ENCODE assay signal across 27 cellular contexts in the genomic region with DNA sequence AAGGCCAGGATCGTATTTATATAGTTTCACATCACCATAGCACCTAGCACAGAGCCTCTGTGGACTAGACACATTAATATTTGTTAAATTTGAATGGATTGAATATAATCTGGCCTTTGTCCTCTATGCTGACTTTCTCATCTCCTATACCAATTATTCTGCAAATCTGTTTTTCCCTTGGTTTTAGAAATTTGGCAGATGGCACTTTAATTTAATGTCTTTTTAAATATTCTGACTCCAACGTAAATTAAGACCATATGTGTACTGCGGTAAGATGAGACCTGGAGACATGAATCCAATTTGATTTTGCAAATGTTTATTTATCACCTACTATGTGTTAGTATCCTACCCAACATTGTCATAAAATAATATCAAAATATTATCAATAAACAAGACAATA.
"Had no signal": no experiment of that assay in that cellular context is flagged by ENCODE, and none has a peak within 500 bp of the region (broad histone marks: within the 10 kb centered on the region; RNA-seq: fewer than 3 reads in every experiment).

No MANE protein-coding gene starts in this region.

- H3K4me2 ChIP-seq: KMS-11 had no signal

- DNase-seq: activated CD4-positive, alpha-beta T cell treated with anti-CD3 and anti-CD28 coated beads, Interleukin-2, amount 10 ng/mL, durations not matched to agents 24 days and 14 days; activated CD4-positive, alpha-beta T cell treated with anti-CD3 and anti-CD28 coated beads, Interleukin-2, amount 50 U/mL, for 4 hours; activated CD8-positive, alpha-beta T cell treated with anti-CD3 and anti-CD28 coated beads for 36 hours; activated gamma-delta T cell treated with Interleukin-2 at 50 U/mL for 16 hours; activated naive CD4-positive, alpha-beta T cell treated with anti-CD3 and anti-CD28 coated beads for 36 hours; activated naive CD8-positive, alpha-beta T cell treated with anti-CD3 and anti-CD28 coated beads, Interleukin-2, amount 50 U/mL, for 24 hours; activated T-cell treated with anti-CD3 and anti-CD28 coated beads, Interleukin-2, amount 50 U/mL, for 24 hours; anterior cingulate cortex; brain microvascular endothelial cell; central memory CD4-positive, alpha-beta T cell; MM.1S; MV-4-11; NCI-H1092; NCI-H1436 treated with DMSO at 0.1 percent for 48 hours; NCI-H187 treated with DMSO at 0.1 percent for 48 hours; NCI-H2081; NCI-H510A treated with DMSO at 0.1 percent for 48 hours; NK-92 treated with Interleukin-12 subunit alpha and Interleukin-12 subunit beta, amount 100 ng/mL, for 24 hours; PC-3; Peyer's patch; RPMI8226; SHP77 treated with DMSO at 0.1 percent for 48 hours had no signal

- H3K4me3 Mint-ChIP-seq: activated CD4-positive, alpha-beta T cell treated with anti-CD3 and anti-CD28 coated beads, Interleukin-2, amount 10 ng/mL, durations not matched to agents 24 days and 14 days; activated CD8-positive, alpha-beta T cell treated with anti-CD3 and anti-CD28 coated beads for 36 hours; activated naive CD4-positive, alpha-beta T cell treated with anti-CD3 and anti-CD28 coated beads for 36 hours; activated naive CD8-positive, alpha-beta T cell; activated naive CD8-positive, alpha-beta T cell treated with anti-CD3 and anti-CD28 coated beads, Interleukin-2, amount 50 U/mL, for 24 hours; activated T-cell treated with anti-CD3 and anti-CD28 coated beads, Interleukin-2, amount 50 U/mL, for 24 hours; T-helper 2 cell treated with Interferon-gamma antibody and Interleukin-4, amounts not matched to agents 5 μg/mL and 100 μg/mL, for 36 hours had no signal

- H3K4me3 ChIP-seq: Peyer's patch, SJSA1 had no signal

- H3K27me3 ChIP-seq: brain microvascular endothelial cell, Peyer's patch, SJSA1 had no signal

- ATAC-seq: activated CD8-positive, alpha-beta T cell treated with anti-CD3 and anti-CD28 coated beads for 36 hours; activated naive CD8-positive, alpha-beta T cell treated with anti-CD3 and anti-CD28 coated beads, Interleukin-2, amount 50 U/mL, for 24 hours; PC-3 had no signal

- H3K36me3 Mint-ChIP-seq: activated naive CD8-positive, alpha-beta T cell had no signal

- H3K27ac ChIP-seq: brain microvascular endothelial cell, KMS-11, Peyer's patch, SJSA1 had no signal

- H3K4me1 ChIP-seq: Peyer's patch, SJSA1 had no signal

- H3K27me3 Mint-ChIP-seq: activated CD4-positive, alpha-beta T cell treated with anti-CD3 and anti-CD28 coated beads, Interleukin-2, amount 10 ng/mL, durations not matched to agents 24 days and 14 days; activated CD8-positive, alpha-beta T cell treated with anti-CD3 and anti-CD28 coated beads for 36 hours; activated naive CD8-positive, alpha-beta T cell; activated naive CD8-positive, alpha-beta T cell treated with anti-CD3 and anti-CD28 coated beads, Interleukin-2, amount 50 U/mL, for 24 hours; activated T-cell treated with anti-CD3 and anti-CD28 coated beads, Interleukin-2, amount 50 U/mL, for 24 hours had no signal

- H3K9ac ChIP-seq: KMS-11 had no signal

- H3K36me3 ChIP-seq: brain microvascular endothelial cell, Peyer's patch, SJSA1 had no signal

- H3K4me1 Mint-ChIP-seq: activated CD4-positive, alpha-beta T cell treated with anti-CD3 and anti-CD28 coated beads, Interleukin-2, amount 10 ng/mL, durations not matched to agents 24 days and 14 days; activated naive CD8-positive, alpha-beta T cell treated with anti-CD3 and anti-CD28 coated beads, Interleukin-2, amount 50 U/mL, for 24 hours had no signal

- H3K9me3 ChIP-seq: Peyer's patch, SJSA1 had no signal

- H3K27ac Mint-ChIP-seq: activated CD4-positive, alpha-beta T cell treated with anti-CD3 and anti-CD28 coated beads, Interleukin-2, amount 10 ng/mL, durations not matched to agents 24 days and 14 days; activated CD8-positive, alpha-beta T cell treated with anti-CD3 and anti-CD28 coated beads for 36 hours; activated naive CD4-positive, alpha-beta T cell treated with anti-CD3 and anti-CD28 coated beads for 36 hours; activated naive CD8-positive, alpha-beta T cell; activated naive CD8-positive, alpha-beta T cell treated with anti-CD3 and anti-CD28 coated beads, Interleukin-2, amount 50 U/mL, for 24 hours; activated T-cell treated with anti-CD3 and anti-CD28 coated beads, Interleukin-2, amount 50 U/mL, for 24 hours; activated T-helper 2 cell treated with anti-CD3 and anti-CD28 coated beads, Interferon-gamma antibody, Interleukin-2, Interleukin-4, amounts not matched to agents 10 μg/mL and 5 μg/mL and 100 μg/mL, durations not matched to agents 14 hours and 24 hours and 36 hours; T-helper 2 cell treated with Interferon-gamma antibody and Interleukin-4, amounts not matched to agents 5 μg/mL and 100 μg/mL, for 36 hours had no signal
